26 cellular contexts compared by ENCODE assay signal in genomic region chr10:114668375-114669080, GRCh38.
"Had no signal": no experiment of that assay in that cellular context is flagged by ENCODE, and none has a peak within 500 bp of the region (broad histone marks: within the 10 kb centered on the region; RNA-seq: fewer than 3 reads in every experiment).

No MANE protein-coding gene starts in this region.

- DNase-seq: cortex of kidney; dorsolateral prefrontal cortex; effector CD4-positive, alpha-beta T cell; endodermal cell; foreskin fibroblast; gastrocnemius medialis; head of caudate nucleus; natural killer cell; occipital lobe; ovary; posterior cingulate gyrus; psoas muscle; right cardiac atrium; spleen; stimulated activated CD4-positive, alpha-beta T cell treated with anti-CD3 and anti-CD28 coated beads, Interleukin-4, amount 100 ng/mL, for 4 hours; stimulated activated naive CD8-positive, alpha-beta T cell treated with anti-CD3 and anti-CD28 coated beads, Interleukin-15, Interleukin-2, amounts not matched to agents 100 U/mL and 50 U/mL, for 24 hours; substantia nigra; testis; tibial artery had no signal

- H3K27me3 ChIP-seq: dorsolateral prefrontal cortex, gastrocnemius medialis, ovary, spleen, testis, tibial artery had no signal

- ATAC-seq: esophagus mucosa; gastrocnemius medialis; left lobe of liver; natural killer cell; psoas muscle; right cardiac atrium; stimulated activated memory B cell treated with anti-CD40 and anti-IgM and Interleukin-4, amounts not matched to agents 10 μg/mL and 1 μg/mL and 100 μg/mL, for 72 hours; stimulated activated naive CD8-positive, alpha-beta T cell treated with anti-CD3 and anti-CD28 coated beads, Interleukin-15, Interleukin-2, amounts not matched to agents 100 U/mL and 50 U/mL, for 24 hours had no signal

- H3K4me1 ChIP-seq: psoas muscle, spleen, testis, tibial artery had no signal

- FAIRE-seq: keratinocyte had no signal

- H3K9me3 ChIP-seq: gastrocnemius medialis, ovary, psoas muscle, testis had no signal

- H3K27ac ChIP-seq: epithelial cell of prostate, gastrocnemius medialis, ovary, psoas muscle, skin epidermis, spleen, testis, tibial artery had no signal

- H3K36me3 ChIP-seq: gastrocnemius medialis, ovary, spleen, tibial artery had no signal

- H3K4me3 ChIP-seq: dorsolateral prefrontal cortex, gastrocnemius medialis, lung, ovary, psoas muscle, skin epidermis, spleen, testis, tibial artery had no signal
